ENCODE assay signal across 2 cellular contexts in the genomic region with DNA sequence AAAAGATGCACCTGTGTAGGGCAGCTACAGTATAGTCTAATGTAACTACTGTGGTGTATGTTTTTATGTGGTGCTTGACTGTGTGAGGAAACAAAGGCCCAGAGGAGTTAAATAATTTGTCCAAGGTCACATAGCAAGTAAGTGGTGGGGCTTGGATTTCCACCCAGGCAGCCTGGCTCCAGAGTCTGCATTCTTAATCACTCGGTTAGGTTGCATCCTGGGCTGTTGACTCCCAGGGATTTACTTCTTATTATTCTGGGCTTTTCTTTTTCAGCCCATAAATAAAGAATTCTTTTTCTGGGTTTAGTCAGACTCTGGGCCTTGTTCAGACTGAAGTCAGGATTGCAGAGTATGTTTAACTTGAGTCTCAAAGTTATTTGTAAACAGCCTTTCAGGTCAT.
TF ChIP-seq lines count a peak whose summit lies in the region.

No MANE protein-coding gene starts in this region.

TF ChIP-seq in GM23338, 12 proteins besides CTCF, POLR2A, EP300 and RAD21 (continued from another document):
- TF ChIP-seq, protein P1, sequence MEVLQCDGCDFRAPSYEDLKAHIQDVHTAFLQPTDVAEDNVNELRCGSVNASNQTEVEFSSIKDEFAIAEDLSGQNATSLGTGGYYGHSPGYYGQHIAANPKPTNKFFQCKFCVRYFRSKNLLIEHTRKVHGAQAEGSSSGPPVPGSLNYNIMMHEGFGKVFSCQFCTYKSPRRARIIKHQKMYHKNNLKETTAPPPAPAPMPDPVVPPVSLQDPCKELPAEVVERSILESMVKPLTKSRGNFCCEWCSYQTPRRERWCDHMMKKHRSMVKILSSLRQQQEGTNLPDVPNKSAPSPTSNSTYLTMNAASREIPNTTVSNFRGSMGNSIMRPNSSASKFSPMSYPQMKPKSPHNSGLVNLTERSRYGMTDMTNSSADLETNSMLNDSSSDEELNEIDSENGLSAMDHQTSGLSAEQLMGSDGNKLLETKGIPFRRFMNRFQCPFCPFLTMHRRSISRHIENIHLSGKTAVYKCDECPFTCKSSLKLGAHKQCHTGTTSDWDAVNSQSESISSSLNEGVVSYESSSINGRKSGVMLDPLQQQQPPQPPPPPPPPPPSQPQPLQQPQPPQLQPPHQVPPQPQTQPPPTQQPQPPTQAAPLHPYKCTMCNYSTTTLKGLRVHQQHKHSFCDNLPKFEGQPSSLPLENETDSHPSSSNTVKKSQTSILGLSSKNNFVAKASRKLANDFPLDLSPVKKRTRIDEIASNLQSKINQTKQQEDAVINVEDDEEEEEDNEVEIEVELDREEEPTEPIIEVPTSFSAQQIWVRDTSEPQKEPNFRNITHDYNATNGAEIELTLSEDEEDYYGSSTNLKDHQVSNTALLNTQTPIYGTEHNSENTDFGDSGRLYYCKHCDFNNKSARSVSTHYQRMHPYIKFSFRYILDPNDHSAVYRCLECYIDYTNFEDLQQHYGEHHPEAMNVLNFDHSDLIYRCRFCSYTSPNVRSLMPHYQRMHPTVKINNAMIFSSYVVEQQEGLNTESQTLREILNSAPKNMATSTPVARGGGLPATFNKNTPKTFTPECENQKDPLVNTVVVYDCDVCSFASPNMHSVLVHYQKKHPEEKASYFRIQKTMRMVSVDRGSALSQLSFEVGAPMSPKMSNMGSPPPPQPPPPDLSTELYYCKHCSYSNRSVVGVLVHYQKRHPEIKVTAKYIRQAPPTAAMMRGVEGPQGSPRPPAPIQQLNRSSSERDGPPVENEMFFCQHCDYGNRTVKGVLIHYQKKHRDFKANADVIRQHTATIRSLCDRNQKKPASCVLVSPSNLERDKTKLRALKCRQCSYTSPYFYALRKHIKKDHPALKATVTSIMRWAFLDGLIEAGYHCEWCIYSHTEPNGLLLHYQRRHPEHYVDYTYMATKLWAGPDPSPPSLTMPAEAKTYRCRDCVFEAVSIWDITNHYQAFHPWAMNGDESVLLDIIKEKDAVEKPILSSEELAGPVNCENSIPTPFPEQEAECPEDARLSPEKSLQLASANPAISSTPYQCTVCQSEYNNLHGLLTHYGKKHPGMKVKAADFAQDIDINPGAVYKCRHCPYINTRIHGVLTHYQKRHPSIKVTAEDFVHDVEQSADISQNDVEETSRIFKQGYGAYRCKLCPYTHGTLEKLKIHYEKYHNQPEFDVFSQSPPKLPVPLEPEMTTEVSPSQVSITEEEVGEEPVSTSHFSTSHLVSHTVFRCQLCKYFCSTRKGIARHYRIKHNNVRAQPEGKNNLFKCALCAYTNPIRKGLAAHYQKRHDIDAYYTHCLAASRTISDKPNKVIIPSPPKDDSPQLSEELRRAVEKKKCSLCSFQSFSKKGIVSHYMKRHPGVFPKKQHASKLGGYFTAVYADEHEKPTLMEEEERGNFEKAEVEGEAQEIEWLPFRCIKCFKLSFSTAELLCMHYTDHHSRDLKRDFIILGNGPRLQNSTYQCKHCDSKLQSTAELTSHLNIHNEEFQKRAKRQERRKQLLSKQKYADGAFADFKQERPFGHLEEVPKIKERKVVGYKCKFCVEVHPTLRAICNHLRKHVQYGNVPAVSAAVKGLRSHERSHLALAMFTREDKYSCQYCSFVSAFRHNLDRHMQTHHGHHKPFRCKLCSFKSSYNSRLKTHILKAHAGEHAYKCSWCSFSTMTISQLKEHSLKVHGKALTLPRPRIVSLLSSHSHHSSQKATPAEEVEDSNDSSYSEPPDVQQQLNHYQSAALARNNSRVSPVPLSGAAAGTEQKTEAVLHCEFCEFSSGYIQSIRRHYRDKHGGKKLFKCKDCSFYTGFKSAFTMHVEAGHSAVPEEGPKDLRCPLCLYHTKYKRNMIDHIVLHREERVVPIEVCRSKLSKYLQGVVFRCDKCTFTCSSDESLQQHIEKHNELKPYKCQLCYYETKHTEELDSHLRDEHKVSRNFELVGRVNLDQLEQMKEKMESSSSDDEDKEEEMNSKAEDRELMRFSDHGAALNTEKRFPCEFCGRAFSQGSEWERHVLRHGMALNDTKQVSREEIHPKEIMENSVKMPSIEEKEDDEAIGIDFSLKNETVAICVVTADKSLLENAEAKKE (CRISPR knock-in tag; IDR thresholded peaks at IDR 0.05) = no peak
- no peak for TF ChIP-seq NANOG (IDR thresholded peaks at IDR 0.05; ENCODE audit: borderline replicate concordance)
- no peak for TF ChIP-seq ZNF114 (CRISPR knock-in tag; IDR thresholded peaks at IDR 0.05)
- TF ChIP-seq JUNB (IDR thresholded peaks at IDR 0.05; ENCODE audit: unreplicated experiment) = no peak
- TF ChIP-seq CREB1 (CRISPR knock-in tag; IDR thresholded peaks at IDR 0.05; ENCODE audit: low read depth) = no peak
- no peak for TF ChIP-seq EZH2phosphoT487 (IDR thresholded peaks at IDR 0.05; ENCODE audit: unreplicated experiment)
- no peak for TF ChIP-seq ZNF331 (CRISPR knock-in tag; IDR thresholded peaks at IDR 0.05; ENCODE audit: low read depth)
- TF ChIP-seq, protein P2, sequence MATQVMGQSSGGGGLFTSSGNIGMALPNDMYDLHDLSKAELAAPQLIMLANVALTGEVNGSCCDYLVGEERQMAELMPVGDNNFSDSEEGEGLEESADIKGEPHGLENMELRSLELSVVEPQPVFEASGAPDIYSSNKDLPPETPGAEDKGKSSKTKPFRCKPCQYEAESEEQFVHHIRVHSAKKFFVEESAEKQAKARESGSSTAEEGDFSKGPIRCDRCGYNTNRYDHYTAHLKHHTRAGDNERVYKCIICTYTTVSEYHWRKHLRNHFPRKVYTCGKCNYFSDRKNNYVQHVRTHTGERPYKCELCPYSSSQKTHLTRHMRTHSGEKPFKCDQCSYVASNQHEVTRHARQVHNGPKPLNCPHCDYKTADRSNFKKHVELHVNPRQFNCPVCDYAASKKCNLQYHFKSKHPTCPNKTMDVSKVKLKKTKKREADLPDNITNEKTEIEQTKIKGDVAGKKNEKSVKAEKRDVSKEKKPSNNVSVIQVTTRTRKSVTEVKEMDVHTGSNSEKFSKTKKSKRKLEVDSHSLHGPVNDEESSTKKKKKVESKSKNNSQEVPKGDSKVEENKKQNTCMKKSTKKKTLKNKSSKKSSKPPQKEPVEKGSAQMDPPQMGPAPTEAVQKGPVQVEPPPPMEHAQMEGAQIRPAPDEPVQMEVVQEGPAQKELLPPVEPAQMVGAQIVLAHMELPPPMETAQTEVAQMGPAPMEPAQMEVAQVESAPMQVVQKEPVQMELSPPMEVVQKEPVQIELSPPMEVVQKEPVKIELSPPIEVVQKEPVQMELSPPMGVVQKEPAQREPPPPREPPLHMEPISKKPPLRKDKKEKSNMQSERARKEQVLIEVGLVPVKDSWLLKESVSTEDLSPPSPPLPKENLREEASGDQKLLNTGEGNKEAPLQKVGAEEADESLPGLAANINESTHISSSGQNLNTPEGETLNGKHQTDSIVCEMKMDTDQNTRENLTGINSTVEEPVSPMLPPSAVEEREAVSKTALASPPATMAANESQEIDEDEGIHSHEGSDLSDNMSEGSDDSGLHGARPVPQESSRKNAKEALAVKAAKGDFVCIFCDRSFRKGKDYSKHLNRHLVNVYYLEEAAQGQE (IDR thresholded peaks at IDR 0.05; ENCODE audit: unreplicated experiment) = no peak
- TF ChIP-seq, protein P3, sequence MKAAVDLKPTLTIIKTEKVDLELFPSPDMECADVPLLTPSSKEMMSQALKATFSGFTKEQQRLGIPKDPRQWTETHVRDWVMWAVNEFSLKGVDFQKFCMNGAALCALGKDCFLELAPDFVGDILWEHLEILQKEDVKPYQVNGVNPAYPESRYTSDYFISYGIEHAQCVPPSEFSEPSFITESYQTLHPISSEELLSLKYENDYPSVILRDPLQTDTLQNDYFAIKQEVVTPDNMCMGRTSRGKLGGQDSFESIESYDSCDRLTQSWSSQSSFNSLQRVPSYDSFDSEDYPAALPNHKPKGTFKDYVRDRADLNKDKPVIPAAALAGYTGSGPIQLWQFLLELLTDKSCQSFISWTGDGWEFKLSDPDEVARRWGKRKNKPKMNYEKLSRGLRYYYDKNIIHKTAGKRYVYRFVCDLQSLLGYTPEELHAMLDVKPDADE (IDR thresholded peaks at IDR 0.05) = no peak
- TF ChIP-seq STAT1 (IDR thresholded peaks at IDR 0.05; ENCODE audit: unreplicated experiment) = no peak
TF ChIP-seq in GM23338: peak in this region for 0.

TF ChIP-seq in WTC11, 78 proteins besides CTCF, POLR2A, EP300 and RAD21 (continued from another document and continues in another):
- TF ChIP-seq, protein P4, sequence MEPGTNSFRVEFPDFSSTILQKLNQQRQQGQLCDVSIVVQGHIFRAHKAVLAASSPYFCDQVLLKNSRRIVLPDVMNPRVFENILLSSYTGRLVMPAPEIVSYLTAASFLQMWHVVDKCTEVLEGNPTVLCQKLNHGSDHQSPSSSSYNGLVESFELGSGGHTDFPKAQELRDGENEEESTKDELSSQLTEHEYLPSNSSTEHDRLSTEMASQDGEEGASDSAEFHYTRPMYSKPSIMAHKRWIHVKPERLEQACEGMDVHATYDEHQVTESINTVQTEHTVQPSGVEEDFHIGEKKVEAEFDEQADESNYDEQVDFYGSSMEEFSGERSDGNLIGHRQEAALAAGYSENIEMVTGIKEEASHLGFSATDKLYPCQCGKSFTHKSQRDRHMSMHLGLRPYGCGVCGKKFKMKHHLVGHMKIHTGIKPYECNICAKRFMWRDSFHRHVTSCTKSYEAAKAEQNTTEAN (CRISPR knock-in tag; IDR thresholded peaks at IDR 0.05) = no peak
- TF ChIP-seq ELF4 (CRISPR knock-in tag; IDR thresholded peaks at IDR 0.05; ENCODE audit: low read depth) = no peak
- TF ChIP-seq, protein P5, sequence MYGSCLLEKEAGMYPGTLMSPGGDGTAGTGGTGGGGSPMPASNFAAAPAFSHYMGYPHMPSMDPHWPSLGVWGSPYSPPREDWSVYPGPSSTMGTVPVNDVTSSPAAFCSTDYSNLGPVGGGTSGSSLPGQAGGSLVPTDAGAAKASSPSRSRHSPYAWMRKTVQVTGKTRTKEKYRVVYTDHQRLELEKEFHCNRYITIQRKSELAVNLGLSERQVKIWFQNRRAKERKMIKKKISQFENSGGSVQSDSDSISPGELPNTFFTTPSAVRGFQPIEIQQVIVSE (CRISPR knock-in tag; IDR thresholded peaks at IDR 0.05; ENCODE audit: borderline replicate concordance) = no peak
- TF ChIP-seq RORB (CRISPR knock-in tag; IDR thresholded peaks at IDR 0.05) = no peak
- no peak for TF ChIP-seq TEAD1 (CRISPR knock-in tag; IDR thresholded peaks at IDR 0.05)
- TF ChIP-seq, protein P6, sequence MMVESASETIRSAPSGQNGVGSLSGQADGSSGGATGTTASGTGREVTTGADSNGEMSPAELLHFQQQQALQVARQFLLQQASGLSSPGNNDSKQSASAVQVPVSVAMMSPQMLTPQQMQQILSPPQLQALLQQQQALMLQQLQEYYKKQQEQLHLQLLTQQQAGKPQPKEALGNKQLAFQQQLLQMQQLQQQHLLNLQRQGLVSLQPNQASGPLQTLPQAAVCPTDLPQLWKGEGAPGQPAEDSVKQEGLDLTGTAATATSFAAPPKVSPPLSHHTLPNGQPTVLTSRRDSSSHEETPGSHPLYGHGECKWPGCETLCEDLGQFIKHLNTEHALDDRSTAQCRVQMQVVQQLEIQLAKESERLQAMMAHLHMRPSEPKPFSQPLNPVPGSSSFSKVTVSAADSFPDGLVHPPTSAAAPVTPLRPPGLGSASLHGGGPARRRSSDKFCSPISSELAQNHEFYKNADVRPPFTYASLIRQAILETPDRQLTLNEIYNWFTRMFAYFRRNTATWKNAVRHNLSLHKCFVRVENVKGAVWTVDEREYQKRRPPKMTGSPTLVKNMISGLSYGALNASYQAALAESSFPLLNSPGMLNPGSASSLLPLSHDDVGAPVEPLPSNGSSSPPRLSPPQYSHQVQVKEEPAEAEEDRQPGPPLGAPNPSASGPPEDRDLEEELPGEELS (CRISPR knock-in tag; IDR thresholded peaks at IDR 0.05) = no peak
- TF ChIP-seq, protein P7, sequence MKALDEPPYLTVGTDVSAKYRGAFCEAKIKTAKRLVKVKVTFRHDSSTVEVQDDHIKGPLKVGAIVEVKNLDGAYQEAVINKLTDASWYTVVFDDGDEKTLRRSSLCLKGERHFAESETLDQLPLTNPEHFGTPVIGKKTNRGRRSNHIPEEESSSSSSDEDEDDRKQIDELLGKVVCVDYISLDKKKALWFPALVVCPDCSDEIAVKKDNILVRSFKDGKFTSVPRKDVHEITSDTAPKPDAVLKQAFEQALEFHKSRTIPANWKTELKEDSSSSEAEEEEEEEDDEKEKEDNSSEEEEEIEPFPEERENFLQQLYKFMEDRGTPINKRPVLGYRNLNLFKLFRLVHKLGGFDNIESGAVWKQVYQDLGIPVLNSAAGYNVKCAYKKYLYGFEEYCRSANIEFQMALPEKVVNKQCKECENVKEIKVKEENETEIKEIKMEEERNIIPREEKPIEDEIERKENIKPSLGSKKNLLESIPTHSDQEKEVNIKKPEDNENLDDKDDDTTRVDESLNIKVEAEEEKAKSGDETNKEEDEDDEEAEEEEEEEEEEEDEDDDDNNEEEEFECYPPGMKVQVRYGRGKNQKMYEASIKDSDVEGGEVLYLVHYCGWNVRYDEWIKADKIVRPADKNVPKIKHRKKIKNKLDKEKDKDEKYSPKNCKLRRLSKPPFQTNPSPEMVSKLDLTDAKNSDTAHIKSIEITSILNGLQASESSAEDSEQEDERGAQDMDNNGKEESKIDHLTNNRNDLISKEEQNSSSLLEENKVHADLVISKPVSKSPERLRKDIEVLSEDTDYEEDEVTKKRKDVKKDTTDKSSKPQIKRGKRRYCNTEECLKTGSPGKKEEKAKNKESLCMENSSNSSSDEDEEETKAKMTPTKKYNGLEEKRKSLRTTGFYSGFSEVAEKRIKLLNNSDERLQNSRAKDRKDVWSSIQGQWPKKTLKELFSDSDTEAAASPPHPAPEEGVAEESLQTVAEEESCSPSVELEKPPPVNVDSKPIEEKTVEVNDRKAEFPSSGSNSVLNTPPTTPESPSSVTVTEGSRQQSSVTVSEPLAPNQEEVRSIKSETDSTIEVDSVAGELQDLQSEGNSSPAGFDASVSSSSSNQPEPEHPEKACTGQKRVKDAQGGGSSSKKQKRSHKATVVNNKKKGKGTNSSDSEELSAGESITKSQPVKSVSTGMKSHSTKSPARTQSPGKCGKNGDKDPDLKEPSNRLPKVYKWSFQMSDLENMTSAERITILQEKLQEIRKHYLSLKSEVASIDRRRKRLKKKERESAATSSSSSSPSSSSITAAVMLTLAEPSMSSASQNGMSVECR (CRISPR knock-in tag; IDR thresholded peaks at IDR 0.05; ENCODE audit: borderline replicate concordance) = no peak
- TF ChIP-seq, protein P8, sequence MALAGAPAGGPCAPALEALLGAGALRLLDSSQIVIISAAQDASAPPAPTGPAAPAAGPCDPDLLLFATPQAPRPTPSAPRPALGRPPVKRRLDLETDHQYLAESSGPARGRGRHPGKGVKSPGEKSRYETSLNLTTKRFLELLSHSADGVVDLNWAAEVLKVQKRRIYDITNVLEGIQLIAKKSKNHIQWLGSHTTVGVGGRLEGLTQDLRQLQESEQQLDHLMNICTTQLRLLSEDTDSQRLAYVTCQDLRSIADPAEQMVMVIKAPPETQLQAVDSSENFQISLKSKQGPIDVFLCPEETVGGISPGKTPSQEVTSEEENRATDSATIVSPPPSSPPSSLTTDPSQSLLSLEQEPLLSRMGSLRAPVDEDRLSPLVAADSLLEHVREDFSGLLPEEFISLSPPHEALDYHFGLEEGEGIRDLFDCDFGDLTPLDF (CRISPR knock-in tag; IDR thresholded peaks at IDR 0.05) = no peak
- no peak for TF ChIP-seq ZNF671 (CRISPR knock-in tag; IDR thresholded peaks at IDR 0.05)
- TF ChIP-seq MYBL2 (CRISPR knock-in tag; IDR thresholded peaks at IDR 0.05) = no peak
- no peak for TF ChIP-seq FOXK1 (CRISPR knock-in tag; IDR thresholded peaks at IDR 0.05)
